In genomic region chr2:18299423-18300212, GRCh38 we compare ENCODE assay signal across 1 cellular context.
TF ChIP-seq lines count a peak whose summit lies in the region.

No MANE protein-coding gene starts in this region.

TF ChIP-seq in SK-N-SH treated with all-trans-retinoic acid at 6 μM for 48 hours, 23 proteins besides CTCF, POLR2A, EP300 and RAD21 (continued from another document):
- TF ChIP-seq PATZ1 (CRISPR knock-in tag; IDR thresholded peaks at IDR 0.05; ENCODE audit: borderline replicate concordance): no peak
